In the genomic region with DNA sequence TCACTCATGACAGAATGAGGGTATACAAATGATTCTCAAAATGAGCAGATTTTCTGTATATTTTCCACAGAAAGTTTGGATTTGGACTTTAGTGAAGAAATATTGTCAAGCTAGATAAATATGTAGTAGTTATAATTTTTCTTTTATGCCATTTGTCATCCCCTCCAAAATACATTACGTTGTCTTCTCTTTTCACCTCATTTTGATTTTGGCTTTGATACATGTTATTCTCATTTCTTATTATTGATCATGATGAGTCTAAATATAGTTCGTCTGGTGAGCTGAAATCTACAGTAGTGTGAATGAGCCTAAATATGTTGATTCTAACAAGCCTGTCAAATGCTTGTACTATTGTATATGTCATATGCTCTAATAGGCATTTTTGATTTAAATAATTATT, we compare ENCODE assay signal across 7 cellular contexts.
"Had no signal": no experiment of that assay in that cellular context is flagged by ENCODE, and none has a peak within 500 bp of the region (broad histone marks: within the 10 kb centered on the region; RNA-seq: fewer than 3 reads in every experiment).

No MANE protein-coding gene starts in this region.

- H3K27me3 Mint-ChIP-seq: IgD-negative memory B cell had no signal

- H3K9me3 Mint-ChIP-seq: IgD-negative memory B cell had no signal

- ATAC-seq: HepG2, K562 had no signal

- H3K27ac Mint-ChIP-seq: IgD-negative memory B cell had no signal

- DNase-seq: IMR-90, KBM-7, KG1 had no signal

- H3K4me3 Mint-ChIP-seq: IgD-negative memory B cell had no signal

- FAIRE-seq: HepG2, HTR-8/SVneo, K562 had no signal
